In genomic region chr20:46701057-46701456, GRCh38 we compare ENCODE assay signal across 19 cellular contexts.
"Had no signal": no experiment of that assay in that cellular context is flagged by ENCODE, and none has a peak within 500 bp of the region (broad histone marks: within the 10 kb centered on the region; RNA-seq: fewer than 3 reads in every experiment).

No MANE protein-coding gene starts in this region.

- H3K9me3 ChIP-seq: mucosa of descending colon, neutrophil, sigmoid colon, stomach, thoracic aorta had no signal

- DNase-seq: effector CD8-positive, alpha-beta T cell; heart left ventricle; hypothalamus; islet precursor cell; mammary epithelial cell; mucosa of descending colon; naive thymus-derived CD8-positive, alpha-beta T cell; posterior cingulate gyrus; sigmoid colon; stimulated activated CD4-positive, alpha-beta T cell treated with anti-CD3 and anti-CD28 coated beads, Interleukin-12 subunit alpha, Interleukin-12 subunit beta, amount 100 ng/mL, for 4 hours; stimulated activated naive CD4-positive, alpha-beta T cell; stomach; substantia nigra; transverse colon had no signal

- H3K4me1 ChIP-seq: sigmoid colon, stomach, transverse colon had no signal

- H3K36me3 ChIP-seq: heart left ventricle, neutrophil, sigmoid colon, stomach, thoracic aorta, transverse colon had no signal

- H3K4me1 Mint-ChIP-seq: naive thymus-derived CD8-positive, alpha-beta T cell had no signal

- ATAC-seq: heart left ventricle; left lobe of liver; mucosa of descending colon; naive thymus-derived CD8-positive, alpha-beta T cell had no signal

- H3K4me3 Mint-ChIP-seq: naive thymus-derived CD8-positive, alpha-beta T cell had no signal

- H3K4me3 ChIP-seq: coronary artery, heart left ventricle, mucosa of descending colon, sigmoid colon, skin epidermis, stomach, thoracic aorta, transverse colon had no signal

- H3K27me3 ChIP-seq: neutrophil, sigmoid colon, transverse colon had no signal

- H3K27ac Mint-ChIP-seq: naive thymus-derived CD8-positive, alpha-beta T cell had no signal
